In the genomic region with DNA sequence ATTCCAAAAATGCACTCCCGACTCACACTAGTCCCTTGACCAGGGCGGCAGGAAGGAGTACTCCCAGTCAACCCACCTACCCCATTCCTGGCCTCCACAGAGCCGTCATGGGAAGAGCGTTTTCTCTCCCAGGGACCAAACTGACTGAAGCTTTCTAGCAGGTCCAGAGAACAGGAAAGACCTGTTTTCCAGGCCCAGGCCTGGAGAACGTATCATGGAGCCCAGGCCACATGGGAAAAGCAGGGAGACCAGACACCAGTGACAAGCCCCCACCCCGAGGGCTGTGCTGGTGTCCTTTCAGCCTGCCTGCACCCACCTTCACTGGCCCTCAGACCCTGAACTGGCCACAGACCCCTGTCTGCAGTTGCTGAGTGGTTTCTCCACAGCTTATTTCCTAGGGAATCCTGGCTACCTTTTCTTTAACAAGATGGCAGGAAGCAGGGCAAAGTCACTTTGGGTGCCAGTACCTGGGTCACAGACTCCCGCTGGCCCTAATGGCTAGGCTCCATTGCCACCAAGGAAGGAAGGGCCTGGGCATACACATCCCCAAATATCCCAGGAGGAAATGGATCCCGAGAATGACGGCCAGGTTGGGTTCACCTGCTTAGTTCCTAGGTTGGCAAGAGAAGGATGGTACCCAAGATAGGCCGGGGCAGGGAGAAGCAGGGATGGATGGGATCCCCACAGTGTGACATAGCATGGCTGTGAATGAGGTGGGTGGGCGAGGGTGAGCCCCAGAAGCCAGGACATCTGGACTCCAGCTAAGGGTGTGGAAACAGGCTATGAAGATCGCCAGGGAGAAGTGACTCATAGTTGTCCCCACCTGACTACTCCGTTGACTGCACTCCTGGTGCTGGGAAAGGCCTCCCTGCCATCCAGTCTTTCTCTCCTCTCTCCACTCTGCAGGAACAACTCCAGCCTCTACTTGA, we compare ENCODE assay signal across 25 cellular contexts. TPM values are rescaled to one million over a fixed set of nuclear protein-coding genes. Genes with fewer than 3 reads are reported as not detected.
DNase-seq lines count a peak whose midpoint lies in the region; ATAC-seq and TF ChIP-seq lines count a peak whose summit lies in the region.
"Had no signal": no experiment of that assay in that cellular context is flagged by ENCODE, and none has a peak within 500 bp of the region (broad histone marks: within the 10 kb centered on the region; RNA-seq: fewer than 3 reads in every experiment).

No MANE protein-coding gene starts in this region.

- no peak for TF ChIP-seq CTCF in LNCaP clone FGC (IDR thresholded peaks at IDR 0.05; ENCODE audit: control insufficient read depth, extremely low read depth, insufficient read depth)
- TF ChIP-seq CTCF in gastroesophageal sphincter (IDR thresholded peaks at IDR 0.05): no peak
- TF ChIP-seq CTCF in mammary epithelial cell (conservative IDR thresholded peaks at IDR 0.05 in 1 of 2, IDR thresholded peaks at IDR 0.05 in 1 of 2; ENCODE audit: extremely low read depth in 1 of 2, insufficient read depth in 1 of 2, low read depth in 1 of 2, low read length in 2 of 2): no peak
- no peak for TF ChIP-seq CTCF in chondrocyte (IDR thresholded peaks at IDR 0.05)

- no peak overlapping the region for H3K9ac ChIP-seq in mammary epithelial cell (ENCODE audit: insufficient read depth, low read length)

- H3K27me3 ChIP-seq in gastroesophageal sphincter (no peaks in the 10 kb centered on the region), mammary epithelial cell (ENCODE audit: insufficient read depth, low read length) (no peaks in the 10 kb centered on the region)
- H3K27me3 ChIP-seq: colonic mucosa, stomach had no signal

- H3K9me3 Mint-ChIP-seq in chondrocyte (ENCODE audit: low read depth): no peaks in the 10 kb centered on the region
- H3K9me3 Mint-ChIP-seq: activated CD4-positive, alpha-beta T cell treated with anti-CD3 and anti-CD28 coated beads, Interleukin-2, amount 10 ng/mL, durations not matched to agents 7 days and 5 days; activated naive CD8-positive, alpha-beta T cell treated with anti-CD3 and anti-CD28 coated beads for 36 hours; activated T-cell treated with anti-CD3 and anti-CD28 coated beads, Interleukin-2, amount 50 U/mL, for 4 hours; natural killer cell treated with Interleukin-12 subunit alpha and Interleukin-12 subunit beta and Interleukin-15 and Interleukin-18, amount 100 ng/mL, for 72 hours had no signal

- no peak overlapping the region for H3K27ac ChIP-seq in gastroesophageal sphincter
- peak overlapping the region; percentile 16 for H3K27ac ChIP-seq in substantia nigra (ENCODE audit: low read depth, low read length, poor library complexity, severe bottlenecking)
- H3K27ac ChIP-seq in mammary epithelial cell (ENCODE audit: insufficient read depth, low read depth, low read length): no peak overlapping the region
- H3K27ac ChIP-seq: colonic mucosa, stomach had no signal

- H3K9me3 ChIP-seq in gastroesophageal sphincter (no peaks in the 10 kb centered on the region), mammary epithelial cell (replicated peaks; ENCODE audit: insufficient read depth, low read length) (no peaks in the 10 kb centered on the region)
- H3K9me3 ChIP-seq: colonic mucosa, stomach had no signal

- intact Hi-C loops in mammary epithelial cell (cut with micrococcal nuclease): no loop called here

- no peak overlapping the region for H3K4me3 ChIP-seq in LNCaP clone FGC (ENCODE audit: low read depth, low read length)
- no peak overlapping the region for H3K4me3 ChIP-seq in gastroesophageal sphincter
- no peak overlapping the region for H3K4me3 ChIP-seq in mammary epithelial cell (replicated peaks in 1 of 3; ENCODE audit: insufficient read depth in 1 of 3, low read depth in 2 of 3, low read length in 3 of 3)
- H3K4me3 ChIP-seq: colonic mucosa, stomach had no signal

- no peaks in the 10 kb centered on the region for H3K79me2 ChIP-seq in mammary epithelial cell (ENCODE audit: insufficient read depth, low read length)

- BruUV-seq in mammary epithelial cell (replicated peaks; lab: Mats Ljungman, UMichigan): no TSS peak

- H4K20me1 ChIP-seq in mammary epithelial cell (ENCODE audit: insufficient read depth, low read length): no peaks in the 10 kb centered on the region

- DNase-seq in activated CD8-positive, alpha-beta memory T cell treated with anti-CD3 and anti-CD28 coated beads for 24 hours: peak; percentile 52
- no peak for DNase-seq in activated CD8-positive, alpha-beta memory T cell treated with anti-CD3 and anti-CD28 coated beads, Interleukin-2, amount 50 U/mL, for 4 hours
- DNase-seq in LNCaP clone FGC (ENCODE audit: low read depth): peak; percentile 74
- DNase-seq in substantia nigra (lab: John Stamatoyannopoulos, UW): no peak
- DNase-seq in mammary epithelial cell: no peak
- no peak for DNase-seq in chondrocyte (ENCODE audit: low spot score)
- DNase-seq: activated CD4-positive, alpha-beta T cell treated with anti-CD3 and anti-CD28 coated beads, Interleukin-2, amount 10 ng/mL, durations not matched to agents 7 days and 5 days; activated naive CD8-positive, alpha-beta T cell treated with anti-CD3 and anti-CD28 coated beads for 36 hours; activated T-cell treated with anti-CD3 and anti-CD28 coated beads, Interleukin-2, amount 50 U/mL, for 4 hours; C1 segment of cervical spinal cord; colonic mucosa; DMS153; foreskin fibroblast; hypothalamus; IMR-90; MM.1S; NCI-H1694 treated with DMSO at 0.1 percent for 48 hours; stimulated activated CD4-positive, alpha-beta T cell treated with anti-CD3 and anti-CD28 coated beads, Interleukin-4, amount 100 ng/mL, for 1 hour; stomach had no signal

- H3K27ac Mint-ChIP-seq in chondrocyte (ENCODE audit: unreplicated experiment): no peak overlapping the region
- H3K27ac Mint-ChIP-seq: activated CD4-positive, alpha-beta T cell treated with anti-CD3 and anti-CD28 coated beads, Interleukin-2, amount 10 ng/mL, durations not matched to agents 7 days and 5 days; activated naive CD8-positive, alpha-beta T cell treated with anti-CD3 and anti-CD28 coated beads for 36 hours; natural killer cell treated with Interleukin-12 subunit alpha and Interleukin-12 subunit beta and Interleukin-15 and Interleukin-18, amount 100 ng/mL, for 72 hours had no signal

- CTCF ChIA-PET in mammary epithelial cell (lab: Charles Lee; ENCODE audit: low non-redundant PET): no interaction called here

- in situ Hi-C loops in mammary epithelial cell (cut with MboI; ENCODE audit: low sequenced_read_pairs in 2 of 2): no loop called here

- TF ChIP-seq EP300 in gastroesophageal sphincter (IDR thresholded peaks at IDR 0.05): no peak

- dilution Hi-C loops in mammary epithelial cell (cut with HindIII; ENCODE audit: low sequenced_read_pairs): no loop called here

- no peak for TF ChIP-seq POLR2A in gastroesophageal sphincter (IDR thresholded peaks at IDR 0.05)

- peaks cover 54% of the 10 kb centered on the region for H3K36me3 Mint-ChIP-seq in chondrocyte (ENCODE audit: low read depth)
- H3K36me3 Mint-ChIP-seq: natural killer cell treated with Interleukin-12 subunit alpha and Interleukin-12 subunit beta and Interleukin-15 and Interleukin-18, amount 100 ng/mL, for 72 hours had no signal

- H3K4me1 ChIP-seq in gastroesophageal sphincter (no peaks in the 10 kb centered on the region), mammary epithelial cell (ENCODE audit: insufficient read depth, low read length) (no peaks in the 10 kb centered on the region)
- H3K4me1 ChIP-seq: colonic mucosa, stomach had no signal

- H3K36me3 ChIP-seq in gastroesophageal sphincter (peaks cover 0 to 80% of the 10 kb centered on the region in 2 donors), mammary epithelial cell (ENCODE audit: insufficient read depth, low read length) (peaks cover 17% of the 10 kb centered on the region)
- H3K36me3 ChIP-seq: colonic mucosa had no signal

- H3K4me2 ChIP-seq in mammary epithelial cell (ENCODE audit: insufficient read depth, low read depth, low read length): no peak overlapping the region

- ATAC-seq in gastroesophageal sphincter: peak; percentile 46
- ATAC-seq in GM18909 (IDR thresholded peaks at IDR 0.05; ENCODE audit: poor library complexity, unreplicated experiment): no peak
- ATAC-seq: activated T-cell treated with anti-CD3 and anti-CD28 coated beads, Interleukin-2, amount 50 U/mL, for 4 hours; HCT116; natural killer cell treated with Interleukin-12 subunit alpha and Interleukin-12 subunit beta and Interleukin-15 and Interleukin-18, amount 100 ng/mL, for 72 hours had no signal

- H3K27me3 Mint-ChIP-seq in chondrocyte (ENCODE audit: low read depth): no peaks in the 10 kb centered on the region
- H3K27me3 Mint-ChIP-seq: activated CD4-positive, alpha-beta T cell treated with anti-CD3 and anti-CD28 coated beads, Interleukin-2, amount 10 ng/mL, durations not matched to agents 7 days and 5 days; activated naive CD8-positive, alpha-beta T cell treated with anti-CD3 and anti-CD28 coated beads for 36 hours had no signal

- no peak overlapping the region for H2AFZ ChIP-seq in mammary epithelial cell (ENCODE audit: low read depth, low read length)

- no peak overlapping the region for H3K4me3 Mint-ChIP-seq in chondrocyte (ENCODE audit: unreplicated experiment)
- H3K4me3 Mint-ChIP-seq: activated CD4-positive, alpha-beta T cell treated with anti-CD3 and anti-CD28 coated beads, Interleukin-2, amount 10 ng/mL, durations not matched to agents 7 days and 5 days; activated naive CD8-positive, alpha-beta T cell treated with anti-CD3 and anti-CD28 coated beads for 36 hours; activated T-cell treated with anti-CD3 and anti-CD28 coated beads, Interleukin-2, amount 50 U/mL, for 4 hours; natural killer cell treated with Interleukin-12 subunit alpha and Interleukin-12 subunit beta and Interleukin-15 and Interleukin-18, amount 100 ng/mL, for 72 hours had no signal

- 80% methylated on average over 9 of the region's 13 CpGs; no CpG with 5 or more reads in 1 of the 2 donors for WGBS in gastroesophageal sphincter (ENCODE audit: low coverage in 1 of 2), 2 donors
- 87% methylated on average over 13 of the region's 13 CpGs for WGBS in mammary epithelial cell (ENCODE audit: low coverage, missing lambda C conversion rate)

- H3K4me1 Mint-ChIP-seq in chondrocyte (ENCODE audit: low read depth): no peaks in the 10 kb centered on the region

RNA-seq across cellular contexts. Expression of a gene that starts 12.2 kb away (rescaled TPM):
- total RNA-seq in gastroesophageal sphincter (not detected), mammary epithelial cell (not detected), chondrocyte (0.15 TPM in 1 of 3 replicates, not detected in the others)
- polyA plus RNA-seq in mammary epithelial cell: 0.09 TPM
- not detected for polyA minus RNA-seq in mammary epithelial cell
- total RNA-seq: IMR-90, mesenteric fat pad, posterior vena cava had no signal
- polyA plus RNA-seq: IMR-90 had no signal

RNA-seq across cellular contexts. Expression of a gene that starts 17.7 kb away (rescaled TPM):
- total RNA-seq in gastroesophageal sphincter (10 to 100 TPM; 31.6 to 46.4 (median 34.9) TPM), mammary epithelial cell (10 to 100 TPM; 41.0 to 57.5 TPM), chondrocyte (86.0 to 128 TPM (median 127 TPM) in 3 replicates)
- 46.4 TPM for polyA plus RNA-seq in mammary epithelial cell
- polyA minus RNA-seq in mammary epithelial cell: 69.7 TPM

RNA-seq across cellular contexts. Expression of a gene that starts 22.0 kb away (rescaled TPM):
- 10 to 100 TPM in 1 of 4 donors, 1 to 10 TPM in 3; 5.9 to 12.5 (median 7.7) TPM for total RNA-seq in gastroesophageal sphincter
- total RNA-seq in mammary epithelial cell: 10 to 100 TPM; 11.3 to 28.5 TPM
- polyA plus RNA-seq in mammary epithelial cell: 5.7 TPM
- polyA minus RNA-seq in mammary epithelial cell: 14.6 TPM
- total RNA-seq in chondrocyte: 15.0 to 16.4 TPM (median 16.2 TPM) in 3 replicates

RNA-seq across cellular contexts. Expression of a gene that starts 53.7 kb away (rescaled TPM):
- total RNA-seq in gastroesophageal sphincter: under 1 TPM in 2 of 4 donors, not detected in 2; 0.27 to 0.87 TPM
- total RNA-seq in mammary epithelial cell: not detected
- polyA plus RNA-seq in mammary epithelial cell: 0.07 TPM
- not detected for polyA minus RNA-seq in mammary epithelial cell
- not detected in 3 replicates for total RNA-seq in chondrocyte
- total RNA-seq: activated CD4-positive, alpha-beta T cell treated with anti-CD3 and anti-CD28 coated beads, Interleukin-2, amount 10 ng/mL, durations not matched to agents 7 days and 5 days; IMR-90; mesenteric fat pad; natural killer cell treated with Interleukin-12 subunit alpha and Interleukin-12 subunit beta and Interleukin-15 and Interleukin-18, amount 100 ng/mL, for 72 hours; posterior vena cava had no signal

Comparison
In these comparisons a context has a peak if more than half of its experiments do, and no peak if none do; other contexts are left out.
1. DNase-seq: peak in activated CD8-positive, alpha-beta memory T cell treated with anti-CD3 and anti-CD28 coated beads for 24 hours (single experiment) and LNCaP clone FGC (single experiment); none in activated CD8-positive, alpha-beta memory T cell treated with anti-CD3 and anti-CD28 coated beads, Interleukin-2, amount 50 U/mL, for 4 hours (single experiment), substantia nigra (0 of 49), mammary epithelial cell (single experiment) and chondrocyte (single experiment).